28 cellular contexts compared by ENCODE assay signal in the genomic region with DNA sequence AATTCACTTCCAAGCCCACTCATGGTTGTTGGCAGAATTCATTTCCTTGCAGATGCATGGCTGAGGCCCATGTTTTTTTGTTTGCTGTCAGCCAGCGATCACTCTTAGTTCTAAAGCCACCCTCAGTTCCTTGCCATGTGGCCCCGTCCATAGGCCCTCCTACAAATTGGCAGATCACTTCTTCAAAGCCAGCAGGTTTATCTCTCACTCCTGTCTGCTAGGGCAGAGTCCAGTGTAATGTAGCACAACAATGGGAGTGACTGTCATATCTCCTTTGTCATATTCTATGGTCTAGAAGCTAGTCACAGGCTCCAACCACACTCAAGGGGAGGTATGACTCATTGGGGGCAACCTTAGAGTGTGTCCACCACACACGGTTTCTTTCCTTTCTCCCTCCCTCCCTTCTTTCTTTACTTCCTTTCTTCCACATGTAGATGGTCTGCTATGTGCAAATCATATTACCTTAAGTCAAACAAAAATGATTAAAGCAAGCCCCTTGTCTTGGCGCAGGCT.
DNase-seq lines count a peak whose midpoint lies in the region; ATAC-seq and TF ChIP-seq lines count a peak whose summit lies in the region.
"Had no signal": no experiment of that assay in that cellular context is flagged by ENCODE, and none has a peak within 500 bp of the region (broad histone marks: within the 10 kb centered on the region; RNA-seq: fewer than 3 reads in every experiment).

No MANE protein-coding gene starts in this region.

- no peak overlapping the region for H3K4me3 ChIP-seq in fibroblast of the aortic adventitia (ENCODE audit: low read depth, low read length)
- H3K4me3 ChIP-seq in psoas muscle = no peak overlapping the region
- H3K4me3 ChIP-seq: lung had no signal

- DNase-seq in activated CD4-positive, alpha-beta T cell treated with anti-CD3 and anti-CD28 coated beads for 48 hours = peak; percentile 5
- no peak for DNase-seq in activated CD4-positive, alpha-beta T cell treated with anti-CD3 and anti-CD28 coated beads for 4 hours
- DNase-seq in M059J (ENCODE audit: low read depth) (peak; percentile 61), fibroblast of the aortic adventitia (ENCODE audit: low read depth) (peak; percentile 47), psoas muscle (no peak), DMS153 (lab: John Stamatoyannopoulos, UW) (no peak)
- DNase-seq: 8988T; activated CD4-positive, alpha-beta T cell treated with anti-CD3 and anti-CD28 coated beads, Interleukin-2, amount 10 ng/mL, durations not matched to agents 24 days and 14 days; aorta; COR-L47; DMS53; GF-D8; hippocampal formation; left cardiac atrium; naive thymus-derived CD4-positive, alpha-beta T cell; NCI-H146; NCI-H226; NCI-H69; stimulated activated CD4-positive, alpha-beta T cell treated with anti-CD3 and anti-CD28 coated beads, Interleukin-4, amount 100 ng/mL, for 1 hour; substantia nigra; T1000; trophoblast cell had no signal

- 68 to 77% (median 74%) methylated on average over 4 of the region's 4 CpGs for WGBS in psoas muscle, 3 donors

- no peaks in the 10 kb centered on the region for H3K9me3 ChIP-seq in psoas muscle

- intact Hi-C loops in psoas muscle (cut with DNase I) = no loop called here

- no peaks in the 10 kb centered on the region for H3K4me1 ChIP-seq in psoas muscle

- H3K27ac ChIP-seq in psoas muscle = no peak overlapping the region
- H3K27ac ChIP-seq: C4-2B, VCaP had no signal

- peak; percentile 82 for ATAC-seq in GM18520 (IDR thresholded peaks at IDR 0.05; ENCODE audit: unreplicated experiment)
- no peak for ATAC-seq in psoas muscle
- no peak for ATAC-seq in HG02588 (IDR thresholded peaks at IDR 0.05; ENCODE audit: unreplicated experiment)
- ATAC-seq: left cardiac atrium; naive thymus-derived CD4-positive, alpha-beta T cell; sciatic nerve had no signal

- TF ChIP-seq CTCF in fibroblast of the aortic adventitia (IDR thresholded peaks at IDR 0.05; ENCODE audit: insufficient read depth, low read length) = no peak
- TF ChIP-seq CTCF in psoas muscle (IDR thresholded peaks at IDR 0.05) = no peak

- no peaks in the 10 kb centered on the region for H3K27me3 ChIP-seq in psoas muscle (ENCODE audit: insufficient read depth in 3 of 3, low read length in 2 of 3)

- no peaks in the 10 kb centered on the region for H3K36me3 ChIP-seq in psoas muscle (ENCODE audit: insufficient read depth in 1 of 2, low read depth in 1 of 2)

Comparison
In these comparisons a context has a peak if more than half of its experiments do, and no peak if none do; other contexts are left out.
1. DNase-seq: peak in activated CD4-positive, alpha-beta T cell treated with anti-CD3 and anti-CD28 coated beads for 48 hours (single experiment), M059J (single experiment) and fibroblast of the aortic adventitia (single experiment); none in activated CD4-positive, alpha-beta T cell treated with anti-CD3 and anti-CD28 coated beads for 4 hours (0 of 2), psoas muscle (0 of 2) and DMS153 (single experiment).